8 cellular contexts compared by ENCODE assay signal in the genomic region with DNA sequence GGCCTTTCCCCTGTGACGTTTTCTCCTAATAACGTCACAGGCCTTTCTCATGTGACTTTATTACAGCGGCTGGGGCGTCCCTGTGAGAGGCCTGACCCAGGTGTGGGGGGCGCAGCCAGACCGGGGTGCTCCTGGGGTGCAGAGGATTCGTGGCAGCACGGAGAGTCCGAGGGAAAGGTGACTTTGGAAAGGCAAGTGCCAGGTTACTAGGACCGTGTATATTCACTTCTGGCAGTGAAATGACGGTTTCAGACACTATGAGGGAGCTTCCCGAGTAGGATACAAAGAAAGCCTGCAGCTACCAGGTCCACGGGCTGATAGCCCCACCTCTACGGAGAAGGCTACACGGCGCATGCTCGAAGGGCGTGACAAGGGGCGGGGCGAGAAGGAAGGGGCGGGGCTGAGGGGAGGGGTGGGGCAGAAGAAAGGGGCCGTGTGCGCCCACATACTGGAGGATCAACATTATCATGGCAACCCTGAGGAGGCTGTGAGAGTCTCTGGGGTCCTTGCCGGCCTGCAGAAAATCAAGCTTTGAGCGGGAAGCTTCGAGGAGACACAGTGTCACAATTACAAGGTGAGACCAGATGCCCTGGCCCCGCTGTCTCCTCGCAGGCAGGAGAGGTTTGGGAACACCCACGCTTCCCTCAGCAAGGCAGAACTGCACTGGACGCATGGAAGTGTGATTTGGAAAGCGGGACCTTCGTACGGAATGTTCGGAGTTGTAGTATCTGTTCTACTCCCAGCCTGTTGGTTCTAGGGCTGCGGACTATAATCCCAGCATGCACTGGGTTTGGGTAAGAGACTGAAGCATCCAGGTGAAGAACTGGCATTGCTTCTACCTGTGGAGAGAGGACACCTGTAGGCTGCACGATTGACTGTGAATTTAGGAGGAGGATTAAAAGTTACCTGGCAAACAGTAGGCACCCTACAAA. TPM values are rescaled to one million over a fixed set of nuclear protein-coding genes. Genes with fewer than 3 reads are reported as not detected.
A peak's percentile ranks its signal among the peaks of the same experiment; 100 is the strongest.
DNase-seq lines count a peak whose midpoint lies in the region; ATAC-seq and TF ChIP-seq lines count a peak whose summit lies in the region.

No MANE protein-coding gene starts in this region.

- no peaks in the 10 kb centered on the region for H3K4me1 ChIP-seq in NT2/D1 (ENCODE audit: insufficient read depth, insufficient read length)
- no peaks in the 10 kb centered on the region for H3K4me1 ChIP-seq in psoas muscle
- no peaks in the 10 kb centered on the region for H3K4me1 ChIP-seq in aorta (ENCODE audit: control insufficient read depth in 1 of 2, insufficient read depth in 2 of 2, low read length in 2 of 2)

- TF ChIP-seq CTCF in GM10248 (IDR thresholded peaks at IDR 0.05; ENCODE audit: control extremely low read depth, extremely low read depth, low read depth, missing control alignments) (no peak), psoas muscle (IDR thresholded peaks at IDR 0.05) (no peak)

- intact Hi-C loops in psoas muscle (cut with DNase I) (no loop called here), aorta (cut with DNase I) (no loop called here)

- H3K4me3 ChIP-seq in NT2/D1 (ENCODE audit: insufficient read length, low read depth) (no peak overlapping the region), psoas muscle (peak overlapping the region; percentile 57), aorta (ENCODE audit: low read length in 2 of 2) (peak overlapping the region; percentile 18 to 28)

- H3K9ac ChIP-seq in NT2/D1 (ENCODE audit: insufficient read length, low read depth): no peak overlapping the region

- CTCF ChIA-PET in GM10248 (lab: Yijun Ruan, JAX): no interaction called here

- no peaks in the 10 kb centered on the region for H3K9me3 ChIP-seq in NT2/D1 (ENCODE audit: insufficient read depth, low read length)
- no peaks in the 10 kb centered on the region for H3K9me3 ChIP-seq in psoas muscle
- no peaks in the 10 kb centered on the region for H3K9me3 ChIP-seq in aorta (ENCODE audit: control insufficient read depth, low read length)

- H3K27me3 ChIP-seq in NT2/D1 (ENCODE audit: insufficient read depth, insufficient read length): no peaks in the 10 kb centered on the region
- H3K27me3 ChIP-seq in psoas muscle (ENCODE audit: insufficient read depth in 3 of 3, low read length in 2 of 3): no peaks in the 10 kb centered on the region
- H3K27me3 ChIP-seq in aorta (ENCODE audit: control insufficient read depth in 1 of 2, insufficient read depth in 2 of 2, low read length in 1 of 2): no peaks in the 10 kb centered on the region

- no peaks in the 10 kb centered on the region for H3K36me3 ChIP-seq in NT2/D1 (ENCODE audit: insufficient read depth, insufficient read length, low read length)
- no peaks in the 10 kb centered on the region for H3K36me3 ChIP-seq in psoas muscle (ENCODE audit: insufficient read depth in 1 of 2, low read depth in 1 of 2)
- no peaks in the 10 kb centered on the region for H3K36me3 ChIP-seq in aorta (ENCODE audit: control insufficient read depth in 1 of 2, insufficient read depth in 2 of 2, low read length in 1 of 2)

- no peak overlapping the region for H3K27ac ChIP-seq in psoas muscle
- H3K27ac ChIP-seq in aorta (ENCODE audit: low read depth in 1 of 2, low read length in 2 of 2): no peak overlapping the region

- ATAC-seq in HG02840 (IDR thresholded peaks at IDR 0.05; ENCODE audit: low FRiP score, unreplicated experiment) (peak; percentile 84), psoas muscle (peak; percentile 74 to 99 (median 88)), aorta (ENCODE audit: low FRiP score) (peak; percentile 91)

- WGBS in psoas muscle, 3 donors: 26 to 38% (median 36%) methylated on average over 33 to 36 of the region's 36 CpGs
- 35 to 45% methylated on average over 36 of the region's 36 CpGs for WGBS in aorta, 2 donors

- DNase-seq in GM10248 (ENCODE audit: extremely low spot score): peak; percentile 78
- peak; percentile 18 for DNase-seq in NT2/D1 (ENCODE audit: low read depth, low spot score)
- peak; percentile 19 for DNase-seq in activated gamma-delta T cell treated with anti-CD3 and anti-CD28 coated beads, Interleukin-2, amount 50 U/mL, for 16 hours (ENCODE audit: low read depth)
- peak; percentile 67 for DNase-seq in germinal center (ENCODE audit: low spot score)
- peak; percentile 30 to 72 for DNase-seq in psoas muscle
- DNase-seq in aorta: peak; percentile 59 to 83
- DNase-seq in SKM-1 treated with dmso at 0.1 percent for 144 hours (lab: John Stamatoyannopoulos, UW; ENCODE audit: unreplicated experiment): no peak

- POLR2A ChIA-PET in GM10248 (lab: Yijun Ruan, JAX): interaction anchor here (0.6 kb wide), 1 partner anchor 55 kb away, joined by 3 read pairs; no protein-coding TSS in a partner anchor

RNA-seq across cellular contexts. Expression of a gene that starts 54.4 kb away (rescaled TPM):
- 10 to 100 TPM in 2 of 4 donors, 1 to 10 TPM in 2; 7.4 to 12.5 (median 9.6) TPM for total RNA-seq in psoas muscle
- polyA plus RNA-seq in psoas muscle: 1 to 10 TPM; 4.1 to 8.1 (median 4.4) TPM
- total RNA-seq in aorta: 10 to 100 TPM; 15.0 to 22.8 TPM
- 10 to 100 TPM in 1 of 2 donors, 1 to 10 TPM in 1; 2.4 to 20.4 TPM for polyA plus RNA-seq in aorta
